ENCODE assay signal across 25 cellular contexts in the genomic region with DNA sequence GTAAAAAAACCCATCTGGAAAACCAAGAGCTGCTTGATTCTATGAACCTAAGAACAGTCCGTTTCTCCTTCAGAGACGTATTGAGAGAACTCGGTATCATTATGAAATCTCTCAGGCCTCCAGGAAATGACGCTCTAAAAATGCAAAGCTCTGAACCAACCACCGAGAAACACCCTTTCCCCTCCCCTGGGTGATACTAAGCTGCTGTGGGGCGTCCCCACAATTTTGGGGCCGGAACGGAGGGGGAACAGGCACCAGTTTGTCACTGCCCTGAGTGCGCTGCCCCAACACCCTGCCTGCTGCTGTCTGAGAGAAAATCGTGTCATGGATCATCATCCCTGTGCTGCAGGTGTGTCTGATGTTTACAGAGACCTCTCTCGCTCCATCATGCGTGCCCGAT.
"Had no signal": no experiment of that assay in that cellular context is flagged by ENCODE, and none has a peak within 500 bp of the region (broad histone marks: within the 10 kb centered on the region; RNA-seq: fewer than 3 reads in every experiment).

No MANE protein-coding gene starts in this region.

- H3K4me1 ChIP-seq: ascending aorta, colonic mucosa, right lobe of liver had no signal

- H3K9ac ChIP-seq: neural progenitor cell had no signal

- H3K4me1 Mint-ChIP-seq: activated naive CD8-positive, alpha-beta T cell treated with anti-CD3 and anti-CD28 coated beads, Interleukin-2, amount 10 ng/mL, durations not matched to agents 7 days and 5 days had no signal

- H2AFZ ChIP-seq: neural progenitor cell had no signal

- FAIRE-seq: frontal cortex, urothelium cell line had no signal

- H3K27ac ChIP-seq: ascending aorta, cardiac muscle cell, colonic mucosa, left lung, lower lobe of right lung, neural progenitor cell, right lobe of liver, testis, transverse colon had no signal

- H3K4me3 ChIP-seq: ascending aorta, cardiac muscle cell, colonic mucosa, left lung, lower lobe of right lung, neural progenitor cell, right lobe of liver, testis, transverse colon had no signal

- H3K36me3 ChIP-seq: ascending aorta, cardiac muscle cell, colonic mucosa, left lung, lower lobe of right lung, neural progenitor cell, right lobe of liver, transverse colon had no signal

- H3K27me3 ChIP-seq: ascending aorta, cardiac muscle cell, colonic mucosa, neural progenitor cell, right lobe of liver, testis had no signal

- H3K4me2 ChIP-seq: neural progenitor cell had no signal

- H3K36me3 Mint-ChIP-seq: activated naive CD8-positive, alpha-beta T cell treated with anti-CD3 and anti-CD28 coated beads, Interleukin-2, amount 10 ng/mL, durations not matched to agents 7 days and 5 days; brain; natural killer cell; neural progenitor cell had no signal

- DNase-seq: activated CD4-positive, alpha-beta T cell treated with anti-CD3 and anti-CD28 coated beads, Interleukin-2, amount 50 U/mL, for 1 hour; activated effector memory CD4-positive, alpha-beta T cell treated with Interleukin-2 at 50 U/mL for 16 hours; activated naive CD4-positive, alpha-beta T cell treated with Interleukin-2 at 50 U/mL for 16 hours; activated naive CD8-positive, alpha-beta T cell treated with anti-CD3 and anti-CD28 coated beads, Interleukin-2, amount 10 ng/mL, durations not matched to agents 7 days and 5 days; activated T-cell treated with anti-CD3 and anti-CD28 coated beads for 4 hours; activated T-cell treated with anti-CD3 and anti-CD28 coated beads, Interleukin-2, amount 50 U/mL, for 72 hours; cerebellar nuclear complex; colonic mucosa; effector memory CD4-positive, alpha-beta T cell; lower lobe of right lung; mesenchymal stem cell; natural killer cell; right lobe of liver; stimulated activated CD4-positive, alpha-beta T cell treated with anti-CD3 and anti-CD28 coated beads, Interleukin-4, amount 100 ng/mL, for 1 hour; stimulated activated naive CD8-positive, alpha-beta T cell treated with anti-CD3 and anti-CD28 coated beads, Interleukin-15, Interleukin-2, amounts not matched to agents 100 U/mL and 50 U/mL, for 24 hours; testis; transverse colon had no signal

- H3K27ac Mint-ChIP-seq: activated naive CD8-positive, alpha-beta T cell treated with anti-CD3 and anti-CD28 coated beads, Interleukin-2, amount 10 ng/mL, durations not matched to agents 7 days and 5 days; activated T-cell treated with anti-CD3 and anti-CD28 coated beads, Interleukin-2, amount 50 U/mL, for 72 hours; natural killer cell; T-helper 2 cell treated with Interferon-gamma antibody and Interleukin-4, amounts not matched to agents 5 μg/mL and 100 μg/mL, for 36 hours had no signal

- H3K9me3 Mint-ChIP-seq: activated naive CD8-positive, alpha-beta T cell treated with anti-CD3 and anti-CD28 coated beads, Interleukin-2, amount 10 ng/mL, durations not matched to agents 7 days and 5 days; activated T-cell treated with anti-CD3 and anti-CD28 coated beads, Interleukin-2, amount 50 U/mL, for 72 hours; natural killer cell; T-helper 2 cell treated with Interferon-gamma antibody and Interleukin-4, amounts not matched to agents 5 μg/mL and 100 μg/mL, for 36 hours had no signal

- H3K9me3 ChIP-seq: ascending aorta, colonic mucosa, left lung, lower lobe of right lung, right lobe of liver, testis, transverse colon had no signal

- H3K4me3 Mint-ChIP-seq: activated naive CD8-positive, alpha-beta T cell treated with anti-CD3 and anti-CD28 coated beads, Interleukin-2, amount 10 ng/mL, durations not matched to agents 7 days and 5 days; activated T-cell treated with anti-CD3 and anti-CD28 coated beads, Interleukin-2, amount 50 U/mL, for 72 hours; brain; natural killer cell; neural progenitor cell; T-helper 2 cell treated with Interferon-gamma antibody and Interleukin-4, amounts not matched to agents 5 μg/mL and 100 μg/mL, for 36 hours had no signal

- H3K27me3 Mint-ChIP-seq: activated naive CD8-positive, alpha-beta T cell treated with anti-CD3 and anti-CD28 coated beads, Interleukin-2, amount 10 ng/mL, durations not matched to agents 7 days and 5 days had no signal
